ENCODE assay signal across 9 cellular contexts in genomic region chr22:46352691-46353386, GRCh38. TPM values are rescaled to one million over a fixed set of nuclear protein-coding genes. Genes with fewer than 3 reads are reported as not detected.
DNase-seq lines count a peak whose midpoint lies in the region; ATAC-seq and TF ChIP-seq lines count a peak whose summit lies in the region.
"Had no signal": no experiment of that assay in that cellular context is flagged by ENCODE, and none has a peak within 500 bp of the region (broad histone marks: within the 10 kb centered on the region; RNA-seq: fewer than 3 reads in every experiment).

No MANE protein-coding gene starts in this region.

- H3K36me3 ChIP-seq in HEK293 (ENCODE audit: control insufficient read depth in 2 of 2, insufficient read depth in 1 of 2, low read length in 2 of 2) (peaks cover 18 to 99% of the 10 kb centered on the region in 2 experiments), hepatocyte (replicated peaks; ENCODE audit: insufficient read depth, low read depth) (no peaks in the 10 kb centered on the region)

- POLR2A ChIA-PET in HEK293 (lab: Yijun Ruan, JAX) (interaction anchor here (1.5 kb wide), 1 partner anchor 16 kb away, joined by 3 read pairs; no protein-coding TSS in a partner anchor), WTC11 (lab: Charles Lee) (no interaction called here)

- H3K4me1 Mint-ChIP-seq in WTC11, result no peaks in the 10 kb centered on the region

- no peaks in the 10 kb centered on the region for H3K27me3 ChIP-seq in hepatocyte

- no peaks in the 10 kb centered on the region for H3K9me2 ChIP-seq in hepatocyte (replicated peaks; ENCODE audit: insufficient read depth)

- H3K4me1 ChIP-seq in HEK293 (ENCODE audit: control insufficient read depth, insufficient read depth, low read length) (peaks cover 6% of the 10 kb centered on the region; the same call in 1 of the 2 replicates), hepatocyte (ENCODE audit: insufficient read depth) (no peaks in the 10 kb centered on the region)

- no peaks in the 10 kb centered on the region for H3K79me2 ChIP-seq in hepatocyte

- no peak overlapping the region for H3K4me3 ChIP-seq in HEK293 (ENCODE audit: low read depth, low read length)
- no peak overlapping the region for H3K4me3 ChIP-seq in hepatocyte
- H3K4me3 ChIP-seq: GM23248 had no signal

- TF ChIP-seq CTCF in HEK293 (tag by site-specific recombination; IDR thresholded peaks at IDR 0.05), result no peak
- TF ChIP-seq CTCF in WTC11 (IDR thresholded peaks at IDR 0.05), result no peak
- TF ChIP-seq CTCF in hepatocyte (IDR thresholded peaks at IDR 0.05; ENCODE audit: poor library complexity), result no peak

- H3K9me3 ChIP-seq in HEK293 (ENCODE audit: control insufficient read depth, insufficient read depth, low read depth, low read length) (no peaks in the 10 kb centered on the region), hepatocyte (ENCODE audit: low read depth) (no peaks in the 10 kb centered on the region)

- peak overlapping the region; percentile 72; the same call in 1 of the 2 replicates for H3K27ac Mint-ChIP-seq in WTC11

- no peak for ATAC-seq in WTC11
- ATAC-seq in GM18873 (IDR thresholded peaks at IDR 0.05; ENCODE audit: low FRiP score, unreplicated experiment), result no peak
- no peak for ATAC-seq in HG03280 (IDR thresholded peaks at IDR 0.05; ENCODE audit: unreplicated experiment)

- H3K36me3 Mint-ChIP-seq in WTC11, result peaks cover 52% of the 10 kb centered on the region

- H2AFZ ChIP-seq in hepatocyte, result no peak overlapping the region
- H2AFZ ChIP-seq: GM23248 had no signal

- no peaks in the 10 kb centered on the region for H3K9me3 Mint-ChIP-seq in WTC11

- peaks cover 9% of the 10 kb centered on the region for H4K20me1 ChIP-seq in hepatocyte (ENCODE audit: insufficient read depth, poor library complexity, severe bottlenecking)

- DNase-seq in 8988T (peak; percentile 56), WTC11 (ENCODE audit: low spot score) (no peak), hepatocyte (ENCODE audit: low spot score) (peak; percentile 58), NCI-H187 (lab: John Stamatoyannopoulos, UW) (no peak)
- no peak for DNase-seq in activated CD8-positive, alpha-beta memory T cell treated with anti-CD3 and anti-CD28 coated beads, Interleukin-2, amount 50 U/mL, for 48 hours
- DNase-seq: GM23248 had no signal

- H3K27me3 Mint-ChIP-seq in WTC11 (ENCODE audit: low read depth), result no peaks in the 10 kb centered on the region

- no peak overlapping the region for H3K4me2 ChIP-seq in hepatocyte

- peak overlapping the region; percentile 48 for H3K27ac ChIP-seq in HEK293 (ENCODE audit: extremely low read depth, low read depth, low read length)
- no peak overlapping the region for H3K27ac ChIP-seq in hepatocyte
- H3K27ac ChIP-seq: GM23248 had no signal

- WGBS in hepatocyte (ENCODE audit: low lambda C conversion rate, missing lambda C conversion rate), result 90% methylated on average over 20 of the region's 20 CpGs

- CTCF ChIA-PET in HEK293 (lab: Yijun Ruan, JAX) (interaction anchor here (0.5 to 1.5 kb wide), 6 partner anchors 15 to 1167 kb away, joined by 3 to 5 read pairs (median 3); no protein-coding TSS in a partner anchor), WTC11 (lab: Charles Lee) (interaction anchor here (1.4 to 3.1 kb wide), 2 partner anchors 15 to 190 kb away, joined by 4 to 15 read pairs; no protein-coding TSS in a partner anchor)

- no peak overlapping the region for H3K4me3 Mint-ChIP-seq in WTC11

TF ChIP-seq in HEK293, 187 proteins besides CTCF, POLR2A, EP300 and RAD21 (continues in another document):
- TF ChIP-seq ZBTB17 (tag by site-specific recombination; IDR thresholded peaks at IDR 0.05) (peak; percentile 51; the same call in 1 of the 2 replicates), BCL11A (tag by site-specific recombination; IDR thresholded peaks at IDR 0.05; ENCODE audit: low read depth) (no peak), ZSCAN5A (tag by site-specific recombination; IDR thresholded peaks at IDR 0.05) (no peak), ZNF785 (tag by site-specific recombination; IDR thresholded peaks at IDR 0.05) (no peak), ZBTB20 (tag by site-specific recombination; IDR thresholded peaks at IDR 0.05) (0 out of 2 replicates have a peak, but pooled peaks have one; percentile 28), ZNF600 (tag by site-specific recombination; IDR thresholded peaks at IDR 0.05) (peak; percentile 58; the same call in 1 of the 2 replicates), ZFP69B (tag by site-specific recombination; IDR thresholded peaks at IDR 0.05) (peak; percentile 43; the same call in 1 of the 2 replicates), ZNF488 (tag by site-specific recombination; IDR thresholded peaks at IDR 0.05) (no peak), FEZF1 (tag by site-specific recombination; IDR thresholded peaks at IDR 0.05) (peak; percentile 37; the same call in 1 of the 2 replicates)

TF ChIP-seq in WTC11, 78 proteins besides CTCF, POLR2A, EP300 and RAD21 (continues in another document):
- TF ChIP-seq NFYB (CRISPR knock-in tag; conservative IDR thresholded peaks at IDR 0.05; ENCODE audit: low read depth) (no peak), ZBTB43 (CRISPR knock-in tag; IDR thresholded peaks at IDR 0.05) (no peak), CBFB (CRISPR knock-in tag; IDR thresholded peaks at IDR 0.05; ENCODE audit: low read depth) (no peak), ETV6 (CRISPR knock-in tag; IDR thresholded peaks at IDR 0.05) (no peak), ERG (CRISPR knock-in tag; IDR thresholded peaks at IDR 0.05) (no peak), AR (CRISPR knock-in tag; IDR thresholded peaks at IDR 0.05) (no peak), MXD4 (CRISPR knock-in tag; IDR thresholded peaks at IDR 0.05; ENCODE audit: borderline replicate concordance) (no peak), ZNF263 (CRISPR knock-in tag; IDR thresholded peaks at IDR 0.05; ENCODE audit: low read depth) (no peak), NR3C1 (CRISPR knock-in tag; conservative IDR thresholded peaks at IDR 0.05; ENCODE audit: low read depth) (no peak), SMAD4 (CRISPR knock-in tag; IDR thresholded peaks at IDR 0.05) (no peak), ZSCAN18 (CRISPR knock-in tag; IDR thresholded peaks at IDR 0.05) (no peak)

RNA-seq across cellular contexts. Expression of gene TRMU, which starts 17.3 kb away (rescaled TPM):
- total RNA-seq in WTC11 (2021) (62.4 to 103 TPM (median 64.6 TPM) in 3 replicates), hepatocyte (36.0 and 40.9 TPM in 2 replicates)
- 38.0 and 44.6 TPM in 2 replicates for polyA plus RNA-seq in hepatocyte

RNA-seq across cellular contexts. Expression of gene GTSE1, which starts 56.2 kb away (rescaled TPM):
- 45.4 to 56.1 TPM (median 45.4 TPM) in 3 replicates for total RNA-seq in WTC11 (2021)
- 2.6 and 4.4 TPM in 2 replicates for total RNA-seq in hepatocyte
- polyA plus RNA-seq in hepatocyte, result 4.1 and 5.9 TPM in 2 replicates

Comparison
In these comparisons a context has a peak if more than half of its experiments do, and no peak if none do; other contexts are left out.
1. DNase-seq: peak in 8988T (single experiment) and hepatocyte (single experiment); none in WTC11 (single experiment), activated CD8-positive, alpha-beta memory T cell treated with anti-CD3 and anti-CD28 coated beads, Interleukin-2, amount 50 U/mL, for 48 hours (single experiment) and NCI-H187 (0 of 2).